Comparison of ENCODE assay signal across 1 cellular context in the genomic region with DNA sequence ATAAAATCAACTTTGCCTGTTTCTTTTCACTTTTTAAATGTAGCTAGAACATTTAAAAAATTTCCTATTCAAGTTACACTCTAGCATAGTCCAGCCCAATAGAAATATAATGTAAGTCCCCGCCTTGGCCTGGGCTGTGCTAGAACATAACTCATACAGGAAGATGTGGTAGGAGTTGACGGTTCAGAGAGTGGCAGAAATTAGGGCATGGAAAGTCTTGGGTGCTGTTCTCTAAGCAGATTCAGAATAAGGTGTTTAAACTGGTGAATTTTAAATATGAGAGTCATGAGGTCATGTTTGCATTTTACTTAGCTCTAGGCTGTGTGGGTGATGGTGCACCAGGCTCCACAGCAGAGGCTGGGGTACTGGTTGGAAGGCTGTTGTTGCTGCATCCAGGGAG.
TF ChIP-seq lines count a peak whose summit lies in the region.

No MANE protein-coding gene starts in this region.

TF ChIP-seq in HepG2, 621 proteins besides CTCF, POLR2A, EP300 and RAD21 (continued from another document):
- TF ChIP-seq ZNF704 (CRISPR knock-in tag; IDR thresholded peaks at IDR 0.05; ENCODE audit: borderline replicate concordance) (no peak), SNAI1 (CRISPR knock-in tag; IDR thresholded peaks at IDR 0.05; ENCODE audit: borderline replicate concordance) (no peak), ZNF850 (CRISPR knock-in tag; conservative IDR thresholded peaks at IDR 0.05) (no peak), SKIL (CRISPR knock-in tag; IDR thresholded peaks at IDR 0.05; ENCODE audit: borderline replicate concordance) (no peak), MYNN (CRISPR knock-in tag; IDR thresholded peaks at IDR 0.05; ENCODE audit: low read depth) (no peak), ZEB1 (IDR thresholded peaks at IDR 0.05; ENCODE audit: insufficient replicate concordance, low read depth) (no peak), KLF15 (CRISPR knock-in tag; IDR thresholded peaks at IDR 0.05; ENCODE audit: borderline replicate concordance) (no peak), SMARCC2 (IDR thresholded peaks at IDR 0.05) (no peak), PAX8 (CRISPR knock-in tag; IDR thresholded peaks at IDR 0.05; ENCODE audit: borderline replicate concordance) (no peak)
- TF ChIP-seq, protein P1, sequence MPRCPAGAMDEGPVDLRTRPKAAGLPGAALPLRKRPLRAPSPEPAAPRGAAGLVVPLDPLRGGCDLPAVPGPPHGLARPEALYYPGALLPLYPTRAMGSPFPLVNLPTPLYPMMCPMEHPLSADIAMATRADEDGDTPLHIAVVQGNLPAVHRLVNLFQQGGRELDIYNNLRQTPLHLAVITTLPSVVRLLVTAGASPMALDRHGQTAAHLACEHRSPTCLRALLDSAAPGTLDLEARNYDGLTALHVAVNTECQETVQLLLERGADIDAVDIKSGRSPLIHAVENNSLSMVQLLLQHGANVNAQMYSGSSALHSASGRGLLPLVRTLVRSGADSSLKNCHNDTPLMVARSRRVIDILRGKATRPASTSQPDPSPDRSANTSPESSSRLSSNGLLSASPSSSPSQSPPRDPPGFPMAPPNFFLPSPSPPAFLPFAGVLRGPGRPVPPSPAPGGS (CRISPR knock-in tag; IDR thresholded peaks at IDR 0.05) = no peak
